In genomic region chr1:32336963-32337675, GRCh38 we compare ENCODE assay signal across 9 cellular contexts. TPM values are rescaled to one million over a fixed set of nuclear protein-coding genes. Genes with fewer than 3 reads are reported as not detected.
DNase-seq lines count a peak whose midpoint lies in the region; TF ChIP-seq lines count a peak whose summit lies in the region.
"Had no signal": no experiment of that assay in that cellular context is flagged by ENCODE, and none has a peak within 500 bp of the region (broad histone marks: within the 10 kb centered on the region; RNA-seq: fewer than 3 reads in every experiment).

No MANE protein-coding gene starts in this region.

- H3K9ac ChIP-seq in Loucy (ENCODE audit: low read depth, low read length, poor library complexity, severe bottlenecking), result no peak overlapping the region

- H3K4me1 ChIP-seq in Loucy (ENCODE audit: insufficient read depth, low read length, poor library complexity, severe bottlenecking), result peaks cover 27% of the 10 kb centered on the region

- TF ChIP-seq CTCF in Loucy (conservative IDR thresholded peaks at IDR 0.05; ENCODE audit: low read length), result no peak

- H3F3A ChIP-seq in Loucy (ENCODE audit: low read depth), result no peaks in the 10 kb centered on the region

- no peaks in the 10 kb centered on the region for H3K9me2 ChIP-seq in Loucy (replicated peaks; ENCODE audit: low read depth, low read length)

- peaks cover 33% of the 10 kb centered on the region for H3K79me2 ChIP-seq in Loucy (ENCODE audit: insufficient read depth, low read length)

- intact Hi-C loops in cardiac septum (cut with DNase I), result loop anchor here (2.0 kb wide), 1 partner anchor 58 kb away; the partner anchor contains the start of gene BSDC1

- peak overlapping the region; percentile 46 for H3K4me2 ChIP-seq in Loucy (ENCODE audit: low read depth, low read length, poor library complexity, severe bottlenecking)

- no peaks in the 10 kb centered on the region for H3K27me3 ChIP-seq in Loucy (ENCODE audit: insufficient read depth, low read length, poor library complexity, severe bottlenecking)

- peaks cover 20% of the 10 kb centered on the region; the same call in 1 of the 2 replicates for H3K36me3 ChIP-seq in Loucy (ENCODE audit: insufficient read depth, low read length)

- H3K9me3 ChIP-seq in Loucy (ENCODE audit: insufficient read depth, low read depth, low read length), result no peaks in the 10 kb centered on the region
- H3K9me3 ChIP-seq: thoracic aorta had no signal

- no peak overlapping the region for H3K4me3 ChIP-seq in Loucy (ENCODE audit: low read length, poor library complexity, severe bottlenecking)

- peak; percentile 78 for DNase-seq in GF-D8 (lab: John Stamatoyannopoulos, UW)
- peak; percentile 77 for DNase-seq in activated CD8-positive, alpha-beta memory T cell treated with anti-CD3 and anti-CD28 coated beads for 24 hours
- peak; percentile 90 for DNase-seq in cardiac septum (ENCODE audit: low spot score)
- DNase-seq in stimulated activated CD8-positive, alpha-beta memory T cell treated with anti-CD3 and anti-CD28 coated beads, Interleukin-12 subunit alpha, Interleukin-12 subunit beta, amount 100 ng/mL, for 4 hours (ENCODE audit: low read depth), result peak; percentile 42
- DNase-seq in DMS 273 (lab: John Stamatoyannopoulos, UW; ENCODE audit: unreplicated experiment), result no peak
- no peak for DNase-seq in putamen (ENCODE audit: low spot score)
- DNase-seq in NCI-H2081 (lab: John Stamatoyannopoulos, UW), result no peak

- H2AFZ ChIP-seq in Loucy (ENCODE audit: low read length), result no peak overlapping the region

- peaks cover 36% of the 10 kb centered on the region for H4K20me1 ChIP-seq in Loucy (ENCODE audit: insufficient read depth, low read length, poor library complexity, severe bottlenecking)

RNA-seq across cellular contexts. Expression of gene MARCKSL1, which starts 1.1 kb away (rescaled TPM):
- total RNA-seq in cardiac septum, result 12.0 TPM

RNA-seq across cellular contexts. Expression of gene FAM229A, which starts 25.2 kb away (rescaled TPM):
- 3.2 TPM for total RNA-seq in cardiac septum

RNA-seq across cellular contexts. Expression of gene TSSK3, which starts 25.2 kb away (rescaled TPM):
- 2.6 TPM for total RNA-seq in cardiac septum

RNA-seq across cellular contexts. Expression of gene HDAC1, which starts 45.2 kb away (rescaled TPM):
- 29.9 TPM for total RNA-seq in cardiac septum

RNA-seq across cellular contexts. Expression of gene BSDC1, which starts 57.1 kb away (rescaled TPM):
- 41.3 TPM for total RNA-seq in cardiac septum

Comparison
In these comparisons a context has a peak if more than half of its experiments do, and no peak if none do; other contexts are left out.
1. DNase-seq: peak in GF-D8 (single experiment), activated CD8-positive, alpha-beta memory T cell treated with anti-CD3 and anti-CD28 coated beads for 24 hours (single experiment), cardiac septum (single experiment) and stimulated activated CD8-positive, alpha-beta memory T cell treated with anti-CD3 and anti-CD28 coated beads, Interleukin-12 subunit alpha, Interleukin-12 subunit beta, amount 100 ng/mL, for 4 hours (single experiment); none in DMS 273 (single experiment), putamen (single experiment) and NCI-H2081 (0 of 2).